In genomic region chr1:24151175-24151533, GRCh38 we compare ENCODE assay signal across 8 cellular contexts. TPM values are rescaled to one million over a fixed set of nuclear protein-coding genes. Genes with fewer than 3 reads are reported as not detected.
DNase-seq lines count a peak whose midpoint lies in the region; ATAC-seq and TF ChIP-seq lines count a peak whose summit lies in the region.

No MANE protein-coding gene starts in this region.

- no peaks in the 10 kb centered on the region for H3K27me3 ChIP-seq in NT2/D1 (ENCODE audit: insufficient read depth, insufficient read length)

- ATAC-seq in activated T-cell treated with anti-CD3 and anti-CD28 coated beads, Interleukin-2, amount 50 U/mL, for 4 hours: no peak
- ATAC-seq in stimulated activated memory B cell treated with anti-CD40 and anti-IgM and Interleukin-4, amounts not matched to agents 10 μg/mL and 1 μg/mL and 100 μg/mL, for 72 hours: no peak

- H3K9me3 Mint-ChIP-seq in activated T-cell treated with anti-CD3 and anti-CD28 coated beads, Interleukin-2, amount 50 U/mL, for 4 hours: no peaks in the 10 kb centered on the region
- H3K9me3 Mint-ChIP-seq in stimulated activated memory B cell treated with anti-CD40 and anti-IgM and Interleukin-4, amounts not matched to agents 10 μg/mL and 1 μg/mL and 100 μg/mL, for 72 hours: no peaks in the 10 kb centered on the region

- H3K4me3 ChIP-seq in NT2/D1 (ENCODE audit: insufficient read length, low read depth): peak overlapping the region; percentile 26

- peaks cover 32% of the 10 kb centered on the region for H3K27me3 Mint-ChIP-seq in activated T-cell treated with anti-CD3 and anti-CD28 coated beads, Interleukin-2, amount 50 U/mL, for 4 hours (ENCODE audit: low read depth)
- peaks cover 7% of the 10 kb centered on the region for H3K27me3 Mint-ChIP-seq in stimulated activated memory B cell treated with anti-CD40 and anti-IgM and Interleukin-4, amounts not matched to agents 10 μg/mL and 1 μg/mL and 100 μg/mL, for 72 hours

- H3K27ac Mint-ChIP-seq in stimulated activated memory B cell treated with anti-CD40 and anti-IgM and Interleukin-4, amounts not matched to agents 10 μg/mL and 1 μg/mL and 100 μg/mL, for 72 hours: peak overlapping the region; percentile 2

- H3K4me1 Mint-ChIP-seq in activated T-cell treated with anti-CD3 and anti-CD28 coated beads, Interleukin-2, amount 50 U/mL, for 4 hours (ENCODE audit: low read depth): peaks cover 16% of the 10 kb centered on the region
- H3K4me1 Mint-ChIP-seq in stimulated activated memory B cell treated with anti-CD40 and anti-IgM and Interleukin-4, amounts not matched to agents 10 μg/mL and 1 μg/mL and 100 μg/mL, for 72 hours: peaks cover 45% of the 10 kb centered on the region

- no peak for DNase-seq in activated T-cell treated with anti-CD3 and anti-CD28 coated beads, Interleukin-2, amount 50 U/mL, for 4 hours
- DNase-seq in activated T-cell treated with anti-CD3 and anti-CD28 coated beads for 4 hours (no peak), NT2/D1 (ENCODE audit: low read depth, low spot score) (peak; percentile 97), iPS DF 19.7 (ENCODE audit: low read depth, low spot score) (peak; percentile 95), GM20000 (ENCODE audit: low spot score) (no peak), OCI-M1 (lab: John Stamatoyannopoulos, UW) (no peak)
- DNase-seq in effector CD4-positive, alpha-beta T cell: no peak

- H3K4me3 Mint-ChIP-seq in activated T-cell treated with anti-CD3 and anti-CD28 coated beads, Interleukin-2, amount 50 U/mL, for 4 hours: peak overlapping the region; percentile 56
- no peak overlapping the region for H3K4me3 Mint-ChIP-seq in stimulated activated memory B cell treated with anti-CD40 and anti-IgM and Interleukin-4, amounts not matched to agents 10 μg/mL and 1 μg/mL and 100 μg/mL, for 72 hours

- H3K9me3 ChIP-seq in NT2/D1 (ENCODE audit: insufficient read depth, low read length): no peaks in the 10 kb centered on the region

- peak overlapping the region; percentile 68 for H3K9ac ChIP-seq in NT2/D1 (ENCODE audit: insufficient read length, low read depth)

- H3K36me3 ChIP-seq in NT2/D1 (ENCODE audit: insufficient read depth, insufficient read length, low read length): peaks cover 13% of the 10 kb centered on the region

- H3K36me3 Mint-ChIP-seq in activated T-cell treated with anti-CD3 and anti-CD28 coated beads, Interleukin-2, amount 50 U/mL, for 4 hours (ENCODE audit: insufficient read depth): no peaks in the 10 kb centered on the region
- peaks cover 10% of the 10 kb centered on the region for H3K36me3 Mint-ChIP-seq in stimulated activated memory B cell treated with anti-CD40 and anti-IgM and Interleukin-4, amounts not matched to agents 10 μg/mL and 1 μg/mL and 100 μg/mL, for 72 hours

- H3K4me1 ChIP-seq in NT2/D1 (ENCODE audit: insufficient read depth, insufficient read length): peaks cover 11% of the 10 kb centered on the region

- no peak for TF ChIP-seq CTCF in GM20000 (IDR thresholded peaks at IDR 0.05; ENCODE audit: extremely low read depth, missing control alignments)

RNA-seq across cellular contexts. Expression of gene IL22RA1, which starts 8.2 kb away (rescaled TPM):
- under 1 TPM in 1 of 3 donors, not detected in 2; 0.08 TPM for total RNA-seq in activated T-cell treated with anti-CD3 and anti-CD28 coated beads, Interleukin-2, amount 50 U/mL, for 4 hours

RNA-seq across cellular contexts. Expression of gene IFNLR1, which starts 35.9 kb away (rescaled TPM):
- total RNA-seq in activated T-cell treated with anti-CD3 and anti-CD28 coated beads, Interleukin-2, amount 50 U/mL, for 4 hours: 1 to 10 TPM; 3.4 to 5.1 (median 4.6) TPM

RNA-seq across cellular contexts. Expression of gene MYOM3, which starts 39.2 kb away (rescaled TPM):
- not detected for total RNA-seq in activated T-cell treated with anti-CD3 and anti-CD28 coated beads, Interleukin-2, amount 50 U/mL, for 4 hours

Comparison
In these comparisons a context has a peak if more than half of its experiments do, and no peak if none do; other contexts are left out.
1. DNase-seq: peak in NT2/D1 (single experiment) and iPS DF 19.7 (single experiment); none in activated T-cell treated with anti-CD3 and anti-CD28 coated beads, Interleukin-2, amount 50 U/mL, for 4 hours (single experiment), activated T-cell treated with anti-CD3 and anti-CD28 coated beads for 4 hours (single experiment), GM20000 (single experiment), effector CD4-positive, alpha-beta T cell (single experiment) and OCI-M1 (single experiment).